1 cellular context compared by ENCODE assay signal in genomic region chr10:57222129-57222528, GRCh38.
TF ChIP-seq lines count a peak whose summit lies in the region.

No MANE protein-coding gene starts in this region.

TF ChIP-seq in H1, 55 proteins besides CTCF, POLR2A, EP300 and RAD21:
- TF ChIP-seq RFX5 (IDR thresholded peaks at IDR 0.05; ENCODE audit: borderline replicate concordance, low read depth, low read length): no peak
- 0 out of 4 replicates have a peak, but pooled peaks of 1 of the 2 experiments have one; percentile 7 for TF ChIP-seq SIN3A (conservative IDR thresholded peaks at IDR 0.05 in 1 of 2, IDR thresholded peaks at IDR 0.05 in 1 of 2; ENCODE audit: low read depth in 1 of 2, low read length in 2 of 2)
